Comparison of ENCODE assay signal across 9 cellular contexts in the genomic region with DNA sequence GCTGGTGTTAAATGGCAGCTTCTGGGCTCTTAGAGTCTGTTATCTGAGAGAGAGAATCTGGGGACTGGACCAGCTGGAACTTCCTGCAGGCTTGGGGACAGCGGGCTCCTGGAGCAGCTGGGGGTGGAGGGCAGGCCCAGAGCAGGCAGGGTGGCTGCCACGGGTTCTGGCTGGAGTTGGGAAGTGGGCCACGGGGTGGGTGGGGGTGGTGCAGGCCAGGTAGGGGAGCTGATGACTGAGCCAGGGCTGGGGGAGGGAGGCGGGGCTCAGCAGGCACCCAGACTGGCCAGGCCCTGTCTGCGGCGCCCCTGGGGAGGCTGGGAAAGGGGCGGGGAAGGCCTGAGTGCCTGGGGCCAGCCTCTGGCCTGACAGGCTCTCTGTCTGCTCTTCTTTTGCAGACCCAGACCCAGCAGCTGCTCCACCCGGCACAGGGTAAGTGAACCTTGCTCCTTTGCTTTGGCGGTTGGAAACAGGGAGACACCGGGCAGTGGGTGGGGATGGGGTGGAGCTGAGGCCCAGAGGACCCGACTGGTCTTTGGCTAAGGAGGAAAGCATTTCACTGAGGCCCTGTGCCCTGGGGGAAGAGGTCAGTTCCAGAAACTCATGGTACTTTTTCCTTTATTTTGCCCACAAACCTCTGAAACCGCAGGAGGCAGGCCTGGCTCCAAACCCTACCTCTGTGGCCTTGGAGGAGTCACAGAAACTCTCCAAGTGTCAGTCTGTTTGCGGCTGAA. TPM values are rescaled to one million over a fixed set of nuclear protein-coding genes. Genes with fewer than 3 reads are reported as not detected.
DNase-seq lines count a peak whose midpoint lies in the region; ATAC-seq and TF ChIP-seq lines count a peak whose summit lies in the region.
"Had no signal": no experiment of that assay in that cellular context is flagged by ENCODE, and none has a peak within 500 bp of the region (broad histone marks: within the 10 kb centered on the region; RNA-seq: fewer than 3 reads in every experiment).

No MANE protein-coding gene starts in this region.

- H3K4me1 Mint-ChIP-seq in osteocyte (ENCODE audit: unreplicated experiment): peaks cover 54% of the 10 kb centered on the region
- no peaks in the 10 kb centered on the region for H3K4me1 Mint-ChIP-seq in activated naive CD4-positive, alpha-beta T cell treated with anti-CD3 and anti-CD28 coated beads, Interleukin-2, amount 10 ng/mL, durations not matched to agents 7 days and 5 days

- H3K4me3 Mint-ChIP-seq in osteocyte (ENCODE audit: unreplicated experiment): peak overlapping the region; percentile 44
- H3K4me3 Mint-ChIP-seq in activated naive CD4-positive, alpha-beta T cell treated with anti-CD3 and anti-CD28 coated beads, Interleukin-2, amount 10 ng/mL, durations not matched to agents 7 days and 5 days: no peak overlapping the region

- H3K27me3 Mint-ChIP-seq in osteocyte (ENCODE audit: unreplicated experiment): no peaks in the 10 kb centered on the region
- H3K27me3 Mint-ChIP-seq in activated naive CD4-positive, alpha-beta T cell treated with anti-CD3 and anti-CD28 coated beads, Interleukin-2, amount 10 ng/mL, durations not matched to agents 7 days and 5 days: peaks cover 8% of the 10 kb centered on the region

- peaks cover 0 to 5% (median 0%) of the 10 kb centered on the region in 3 donors for H3K36me3 ChIP-seq in Peyer's patch

- TF ChIP-seq CTCF in Peyer's patch (IDR thresholded peaks at IDR 0.05) (no peak), fibroblast of the aortic adventitia (IDR thresholded peaks at IDR 0.05; ENCODE audit: insufficient read depth, low read length) (no peak), osteocyte (IDR thresholded peaks at IDR 0.05) (no peak)

- H3K4me3 ChIP-seq in Peyer's patch: peak overlapping the region in 1 of 4 donors; percentile 11
- no peak overlapping the region for H3K4me3 ChIP-seq in fibroblast of the aortic adventitia (ENCODE audit: low read depth, low read length)

- peak overlapping the region; percentile 94 for H3K27ac Mint-ChIP-seq in osteocyte (ENCODE audit: unreplicated experiment)
- H3K27ac Mint-ChIP-seq in activated naive CD4-positive, alpha-beta T cell treated with anti-CD3 and anti-CD28 coated beads, Interleukin-2, amount 10 ng/mL, durations not matched to agents 7 days and 5 days: no peak overlapping the region

- no peaks in the 10 kb centered on the region for H3K9me3 Mint-ChIP-seq in osteocyte (ENCODE audit: unreplicated experiment)
- no peaks in the 10 kb centered on the region for H3K9me3 Mint-ChIP-seq in activated naive CD4-positive, alpha-beta T cell treated with anti-CD3 and anti-CD28 coated beads, Interleukin-2, amount 10 ng/mL, durations not matched to agents 7 days and 5 days

- no peak for ATAC-seq in GM21619 (IDR thresholded peaks at IDR 0.05; ENCODE audit: unreplicated experiment)
- ATAC-seq in HG02610 (IDR thresholded peaks at IDR 0.05; ENCODE audit: unreplicated experiment): no peak

- peak overlapping the region; percentile 42 to 89 (median 78) for H3K27ac ChIP-seq in Peyer's patch

- CTCF ChIA-PET in activated naive CD4-positive, alpha-beta T cell treated with anti-CD3 and anti-CD28 coated beads, Interleukin-2, amount 10 ng/mL, durations not matched to agents 7 days and 5 days (lab: Charles Lee): no interaction called here

- DNase-seq in EH (ENCODE audit: low read depth): peak; percentile 85
- DNase-seq in Peyer's patch: peak in 2 of 3 donors; percentile 87 to 88
- peak; percentile 63 for DNase-seq in fibroblast of the aortic adventitia (ENCODE audit: low read depth)
- DNase-seq in osteocyte (ENCODE audit: extremely low spot score, unreplicated experiment): no peak
- DNase-seq in RPMI8226: no peak
- no peak for DNase-seq in activated naive CD4-positive, alpha-beta T cell treated with anti-CD3 and anti-CD28 coated beads, Interleukin-2, amount 10 ng/mL, durations not matched to agents 7 days and 5 days
- DNase-seq: NCI-H2029 treated with DMSO at 0.1 percent for 48 hours had no signal

- peaks cover 2% of the 10 kb centered on the region for H3K36me3 Mint-ChIP-seq in osteocyte (ENCODE audit: unreplicated experiment)
- no peaks in the 10 kb centered on the region for H3K36me3 Mint-ChIP-seq in activated naive CD4-positive, alpha-beta T cell treated with anti-CD3 and anti-CD28 coated beads, Interleukin-2, amount 10 ng/mL, durations not matched to agents 7 days and 5 days

- no peaks in the 10 kb centered on the region for H3K9me3 ChIP-seq in Peyer's patch

- peaks cover 0 to 66% (median 6%) of the 10 kb centered on the region in 4 donors for H3K4me1 ChIP-seq in Peyer's patch

- H3K27me3 ChIP-seq in Peyer's patch: no peaks in the 10 kb centered on the region

- peak in 1 of 2 donors; percentile 55 for TF ChIP-seq POLR2A in Peyer's patch (IDR thresholded peaks at IDR 0.05)

RNA-seq across cellular contexts. Expression of a gene that starts 48.7 kb away (rescaled TPM):
- total RNA-seq in Peyer's patch: 100 to 1,000 TPM in 3 of 4 donors, 10 to 100 TPM in 1; 72.7 to 177 (median 156) TPM
- 13.6 and 23.9 TPM in 2 replicates for total RNA-seq in fibroblast of the aortic adventitia (ENCODE audit: low replicate concordance)
- 24.0 and 26.0 TPM in 2 replicates for total RNA-seq in osteocyte

Comparison
In these comparisons a context has a peak if more than half of its experiments do, and no peak if none do; other contexts are left out.
1. DNase-seq: peak in EH (single experiment), Peyer's patch (2 of 3) and fibroblast of the aortic adventitia (single experiment); none in osteocyte (single experiment), RPMI8226 (single experiment) and activated naive CD4-positive, alpha-beta T cell treated with anti-CD3 and anti-CD28 coated beads, Interleukin-2, amount 10 ng/mL, durations not matched to agents 7 days and 5 days (single experiment).